ENCODE assay signal across 8 cellular contexts in genomic region chr1:231460614-231461013, GRCh38. TPM values are rescaled to one million over a fixed set of nuclear protein-coding genes. Genes with fewer than 3 reads are reported as not detected.
DNase-seq lines count a peak whose midpoint lies in the region; ATAC-seq, FAIRE-seq and TF ChIP-seq lines count a peak whose summit lies in the region.

No MANE protein-coding gene starts in this region.

- TF ChIP-seq POLR2A in HepG2 (IDR thresholded peaks at IDR 0.05; ENCODE audit: insufficient read depth in 1 of 2, low read depth in 2 of 2, low read length in 2 of 2), result no peak

- TF ChIP-seq CTCF in HepG2 (CRISPR knock-in tag; IDR thresholded peaks at IDR 0.05) (no peak), nephron progenitor cell (IDR thresholded peaks at IDR 0.05) (no peak)

- H3K36me3 ChIP-seq in small intestine (ENCODE audit: control insufficient read depth in 2 of 2, insufficient read depth in 2 of 2, low read length in 2 of 2) (no peaks in the 10 kb centered on the region), HepG2 (replicated peaks in 1 of 2; ENCODE audit: control insufficient read depth in 1 of 2, insufficient read depth in 2 of 2, low read length in 2 of 2) (no peaks in the 10 kb centered on the region)

- no peak overlapping the region for H3K4me2 ChIP-seq in HepG2 (ENCODE audit: low read depth, low read length)

- intact Hi-C loops in HepG2 (cut with micrococcal nuclease; ENCODE audit: unreplicated experiment), result no loop called here

- no peak overlapping the region for H2AFZ ChIP-seq in HepG2 (ENCODE audit: low read length)

- FAIRE-seq in small intestine (lab: Jason Lieb, UNC) (no peak), HepG2 (lab: Jason Lieb, UNC) (no peak)

- H3K27ac ChIP-seq in small intestine (ENCODE audit: low read depth in 1 of 2, low read length in 1 of 2) (no peak overlapping the region), substantia nigra (ENCODE audit: low read depth, low read length, poor library complexity, severe bottlenecking) (no peak overlapping the region), HepG2 (ENCODE audit: extremely low read length, insufficient read depth, low read length) (no peak overlapping the region)

- no peaks in the 10 kb centered on the region for H3K4me1 Mint-ChIP-seq in nephron progenitor cell

- TF ChIP-seq EP300 in HepG2 (IDR thresholded peaks at IDR 0.05; ENCODE audit: low read depth in 2 of 2, low read length in 2 of 2), result no peak
- no peak for TF ChIP-seq EP300 in HepG2 (CRISPR knock-in tag; IDR thresholded peaks at IDR 0.05; ENCODE audit: borderline replicate concordance)

- POLR2A ChIA-PET in HepG2 (lab: Yijun Ruan, JAX), result no interaction called here

- peaks cover 48% of the 10 kb centered on the region for H3K9me3 Mint-ChIP-seq in nephron progenitor cell

- DNase-seq in activated CD8-positive, alpha-beta memory T cell treated with anti-CD3 and anti-CD28 coated beads for 48 hours (ENCODE audit: low read depth in 2 of 3, low spot score in 2 of 3), result peak in 2 of 3 experiments; percentile 24 to 29
- DNase-seq in small intestine, result peak; percentile 62
- no peak for DNase-seq in substantia nigra (lab: John Stamatoyannopoulos, UW)
- DNase-seq in HepG2 (ENCODE audit: low spot score), result no peak
- DNase-seq in nephron progenitor cell, result no peak
- DNase-seq in ecto neural progenitor cell (ENCODE audit: low spot score), result no peak

- ATAC-seq in GM18909 (IDR thresholded peaks at IDR 0.05; ENCODE audit: poor library complexity, unreplicated experiment), result peak; percentile 89
- peak; percentile 96 for ATAC-seq in HG03571 (IDR thresholded peaks at IDR 0.05; ENCODE audit: unreplicated experiment)
- no peak for ATAC-seq in HepG2

- H3K36me3 Mint-ChIP-seq in nephron progenitor cell (ENCODE audit: low read depth), result peaks cover 5% of the 10 kb centered on the region

- in situ Hi-C loops in HepG2 (cut with HindIII; ENCODE audit: extremely low pct_ligation_motif_present, low pct_unique_long_range_greater_than_20kb), result no loop called here

- BruUV-seq in HepG2 (replicated peaks; lab: Mats Ljungman, UMichigan), result no TSS peak

- H3K4me3 ChIP-seq in small intestine (ENCODE audit: low read depth in 1 of 2, low read length in 2 of 2) (no peak overlapping the region), HepG2 (replicated peaks in 1 of 3; ENCODE audit: insufficient read depth in 1 of 3, low read depth in 2 of 3, low read length in 3 of 3) (no peak overlapping the region)

- no peak overlapping the region for H3K4me3 Mint-ChIP-seq in nephron progenitor cell

- no peaks in the 10 kb centered on the region for H3K4me1 ChIP-seq in small intestine (ENCODE audit: control insufficient read depth in 2 of 2, insufficient read depth in 1 of 2, low read depth in 1 of 2, low read length in 1 of 2)
- H3K4me1 ChIP-seq in HepG2 (ENCODE audit: insufficient read depth, low read length), result no peaks in the 10 kb centered on the region

- H3K9me3 ChIP-seq in small intestine (ENCODE audit: control insufficient read depth, low read depth), result no peaks in the 10 kb centered on the region
- H3K9me3 ChIP-seq in HepG2 (ENCODE audit: low read length), result no peaks in the 10 kb centered on the region

- H3K27me3 ChIP-seq in small intestine (ENCODE audit: control insufficient read depth in 2 of 2, insufficient read depth in 2 of 2, low read length in 2 of 2) (no peaks in the 10 kb centered on the region), HepG2 (ENCODE audit: control insufficient read depth in 1 of 2, insufficient read depth in 2 of 2, low read length in 2 of 2) (no peaks in the 10 kb centered on the region; a peak in 1 of 5 replicates)

- H3K27ac Mint-ChIP-seq in nephron progenitor cell, result no peak overlapping the region

- WGBS in small intestine, 3 donors, result 44 to 59% (median 46%) methylated on average over 2 of the region's 2 CpGs
- 2% methylated on average over 2 of the region's 2 CpGs for WGBS in HepG2 (ENCODE audit: low lambda C conversion rate)

- CTCF ChIA-PET in HepG2 (lab: Yijun Ruan, JAX; ENCODE audit: low intra/inter-chr PET ratio, low total read pairs), result no interaction called here

- TF ChIP-seq RAD21 in HepG2 (CRISPR knock-in tag; IDR thresholded peaks at IDR 0.05), result no peak

- no peaks in the 10 kb centered on the region for H3K79me2 ChIP-seq in HepG2 (ENCODE audit: insufficient read depth, low read length)

- H3K9ac ChIP-seq in HepG2 (ENCODE audit: insufficient read depth, low read depth, low read length), result no peak overlapping the region

- peaks cover 3% of the 10 kb centered on the region for H3K27me3 Mint-ChIP-seq in nephron progenitor cell (ENCODE audit: low read depth, poor library complexity)

- H4K20me1 ChIP-seq in HepG2 (ENCODE audit: insufficient read depth, low read length), result no peaks in the 10 kb centered on the region

TF ChIP-seq in HepG2, 621 proteins besides CTCF, POLR2A, EP300 and RAD21:
- TF ChIP-seq THYN1 (CRISPR knock-in tag; IDR thresholded peaks at IDR 0.05; ENCODE audit: borderline replicate concordance, low read depth) (no peak), ZBTB44 (CRISPR knock-in tag; IDR thresholded peaks at IDR 0.05) (no peak), SALL2 (CRISPR knock-in tag; IDR thresholded peaks at IDR 0.05) (no peak)

RNA-seq across cellular contexts. Expression of gene EGLN1, which starts 38.5 kb away (rescaled TPM):
- polyA plus RNA-seq in small intestine (10 to 100 TPM; 15.1 to 23.0 (median 21.3) TPM), HepG2 (2011; rRNA removed) (34.0 and 44.1 TPM in 2 replicates)
- total RNA-seq in HepG2 (2016; rRNA removed; fragmentation: Illumina TruSeq; extraction: Trizol), result 34.4 and 38.2 TPM in 2 replicates
- 5.4 and 8.9 TPM in 2 replicates for total RNA-seq in HepG2 (2016; cell fraction: cytosol; rRNA removed; fragmentation: Illumina TruSeq; extraction: Trizol; ENCODE audit: low read depth)
- 35.4 and 39.1 TPM in 2 replicates for total RNA-seq in HepG2 (2016; cell fraction: insoluble cytoplasmic fraction; rRNA removed; fragmentation: Illumina TruSeq; extraction: Trizol)
- 24.6 TPM in 2 replicates for total RNA-seq in HepG2 (2016; cell fraction: membrane; rRNA removed; fragmentation: Illumina TruSeq; extraction: Trizol)
- total RNA-seq in HepG2 (2016; cell fraction: nucleus; rRNA removed; fragmentation: Illumina TruSeq; extraction: Trizol), result 18.5 and 19.0 TPM in 2 replicates
- polyA plus RNA-seq in HepG2 (2011; cell fraction: cytosol; rRNA removed), result 14.2 and 22.5 TPM in 2 replicates
- polyA plus RNA-seq in HepG2 (2011; cell fraction: nucleus; rRNA removed), result 10.6 and 13.2 TPM in 2 replicates
- 42.4 and 51.8 TPM in 2 replicates for polyA plus RNA-seq in HepG2 (2012)
- polyA plus RNA-seq in HepG2 (2016; cell fraction: cytosol; fragmentation: Illumina TruSeq; extraction: Trizol; ENCODE audit: low read depth), result 3.9 and 5.0 TPM in 2 replicates
- 29.2 and 31.8 TPM in 2 replicates for polyA plus RNA-seq in HepG2 (2016; cell fraction: insoluble cytoplasmic fraction; fragmentation: Illumina TruSeq; extraction: Trizol; ENCODE audit: low read depth)
- polyA plus RNA-seq in HepG2 (2016; cell fraction: membrane; fragmentation: Illumina TruSeq; extraction: Trizol; ENCODE audit: low read depth), result 12.2 and 13.6 TPM in 2 replicates
- polyA plus RNA-seq in HepG2 (2016; cell fraction: nucleus; fragmentation: Illumina TruSeq; extraction: Trizol; ENCODE audit: insufficient read depth, low read depth), result 14.1 and 15.7 TPM in 2 replicates
- 10.6 and 21.6 TPM in 2 replicates for polyA minus RNA-seq in HepG2 (2011; rRNA and poly(A)+ RNA removed; ENCODE audit: low replicate concordance)
- polyA minus RNA-seq in HepG2 (2011; cell fraction: cytosol; rRNA and poly(A)+ RNA removed), result 37.5 and 53.9 TPM in 2 replicates
- 54.3 and 59.9 TPM in 2 replicates for polyA minus RNA-seq in HepG2 (2011; cell fraction: nucleus; rRNA and poly(A)+ RNA removed)

Comparison
In these comparisons a context has a peak if more than half of its experiments do, and no peak if none do; other contexts are left out.
1. DNase-seq: peak in activated CD8-positive, alpha-beta memory T cell treated with anti-CD3 and anti-CD28 coated beads for 48 hours (2 of 3) and small intestine (single experiment); none in substantia nigra (0 of 49), HepG2 (single experiment), nephron progenitor cell (single experiment) and ecto neural progenitor cell (single experiment).